In genomic region chr7:40122100-40122939, GRCh38 we compare ENCODE assay signal across 8 cellular contexts. TPM values are rescaled to one million over a fixed set of nuclear protein-coding genes. Genes with fewer than 3 reads are reported as not detected.
DNase-seq lines count a peak whose midpoint lies in the region; ATAC-seq, FAIRE-seq and TF ChIP-seq lines count a peak whose summit lies in the region.
"Not testable (repeated sequence)": the region's sequence is repeated elsewhere in the genome, so short reads cannot be mapped to it uniquely, and the experiment has no call there.
"Had no signal": no experiment of that assay in that cellular context is flagged by ENCODE, and none has a peak within 500 bp of the region (broad histone marks: within the 10 kb centered on the region; RNA-seq: fewer than 3 reads in every experiment).

No MANE protein-coding gene starts in this region.

- not testable (repeated sequence) for H3K4me3 ChIP-seq in HepG2 (replicated peaks in 1 of 3; ENCODE audit: insufficient read depth in 1 of 3, low read depth in 2 of 3, low read length in 3 of 3); small intestine (ENCODE audit: low read depth in 1 of 2, low read length in 2 of 2)
- H3K4me3 ChIP-seq in liver (ENCODE audit: low read depth in 1 of 3, low read length in 3 of 3) (peak overlapping the region in 2 of 3 donors; percentile 19 to 41), right lobe of liver (peak overlapping the region in 2 of 3 donors; percentile 20 to 22)

- FAIRE-seq in HepG2 (lab: Jason Lieb, UNC); small intestine (lab: Jason Lieb, UNC): not testable (repeated sequence)

- POLR2A ChIA-PET in HepG2 (lab: Yijun Ruan, JAX): not testable (repeated sequence)

- not testable (repeated sequence) for H3K27ac ChIP-seq in HepG2 (ENCODE audit: extremely low read length, insufficient read depth, low read length); small intestine (ENCODE audit: low read depth in 1 of 2, low read length in 1 of 2)
- H3K27ac ChIP-seq in liver (ENCODE audit: low read depth in 1 of 2, low read length in 2 of 2): peak overlapping the region; percentile 76 to 77
- peak overlapping the region; percentile 68 to 93 (median 92) for H3K27ac ChIP-seq in right lobe of liver

- not testable (repeated sequence) for TF ChIP-seq POLR2A in HepG2 (IDR thresholded peaks at IDR 0.05; ENCODE audit: insufficient read depth in 1 of 2, low read depth in 2 of 2, low read length in 2 of 2); right lobe of liver (IDR thresholded peaks at IDR 0.05)

- not testable (repeated sequence) for H3K9me3 Mint-ChIP-seq in activated naive CD4-positive, alpha-beta T cell treated with anti-CD3 and anti-CD28 coated beads, Interleukin-2, amount 50 U/mL, for 24 hours

- not testable (repeated sequence) for H3K36me3 Mint-ChIP-seq in activated naive CD4-positive, alpha-beta T cell treated with anti-CD3 and anti-CD28 coated beads, Interleukin-2, amount 50 U/mL, for 24 hours

- not testable (repeated sequence) for H3K27me3 ChIP-seq in HepG2 (ENCODE audit: control insufficient read depth in 1 of 2, insufficient read depth in 2 of 2, low read length in 2 of 2); liver (ENCODE audit: control insufficient read depth in 4 of 4, insufficient read depth in 4 of 4, low read length in 3 of 4); right lobe of liver; small intestine (ENCODE audit: control insufficient read depth in 2 of 2, insufficient read depth in 2 of 2, low read length in 2 of 2)

- not testable (repeated sequence) for H3K4me2 ChIP-seq in HepG2 (ENCODE audit: low read depth, low read length)

- in situ Hi-C loops in HepG2 (cut with HindIII; ENCODE audit: extremely low pct_ligation_motif_present, low pct_unique_long_range_greater_than_20kb): not testable (repeated sequence)

- not testable (repeated sequence) for H3K9ac ChIP-seq in HepG2 (ENCODE audit: insufficient read depth, low read depth, low read length)
- peak overlapping the region in 1 of 2 donors; percentile 27 for H3K9ac ChIP-seq in liver (ENCODE audit: low read depth in 1 of 2, low read length in 2 of 2)

- H3K4me3 Mint-ChIP-seq in activated naive CD4-positive, alpha-beta T cell treated with anti-CD3 and anti-CD28 coated beads, Interleukin-2, amount 50 U/mL, for 24 hours: not testable (repeated sequence)

- H3K36me3 ChIP-seq in HepG2 (replicated peaks in 1 of 2; ENCODE audit: control insufficient read depth in 1 of 2, insufficient read depth in 2 of 2, low read length in 2 of 2); liver (ENCODE audit: control insufficient read depth in 4 of 4, insufficient read depth in 3 of 4, low read depth in 1 of 4, low read length in 3 of 4); right lobe of liver; small intestine (ENCODE audit: control insufficient read depth in 2 of 2, insufficient read depth in 2 of 2, low read length in 2 of 2): not testable (repeated sequence)

- intact Hi-C loops in HepG2 (cut with micrococcal nuclease; ENCODE audit: unreplicated experiment); right lobe of liver (cut with DNase I): not testable (repeated sequence)

- peak overlapping the region; percentile 35 for H3K27ac Mint-ChIP-seq in activated naive CD4-positive, alpha-beta T cell treated with anti-CD3 and anti-CD28 coated beads, Interleukin-2, amount 50 U/mL, for 24 hours

- CTCF ChIA-PET in HepG2 (lab: Yijun Ruan, JAX; ENCODE audit: low intra/inter-chr PET ratio, low total read pairs): not testable (repeated sequence)

- not testable (repeated sequence) for H3K27me3 Mint-ChIP-seq in activated naive CD4-positive, alpha-beta T cell treated with anti-CD3 and anti-CD28 coated beads, Interleukin-2, amount 50 U/mL, for 24 hours

- H3K79me2 ChIP-seq in HepG2 (ENCODE audit: insufficient read depth, low read length): not testable (repeated sequence)

- not testable (repeated sequence) for BruUV-seq in HepG2 (replicated peaks; lab: Mats Ljungman, UMichigan)

- not testable (repeated sequence) for H3K9me3 ChIP-seq in HepG2 (ENCODE audit: low read length); liver (ENCODE audit: control insufficient read depth in 4 of 4, low read length in 3 of 4); right lobe of liver; small intestine (ENCODE audit: control insufficient read depth, low read depth)

- H3K4me1 ChIP-seq in HepG2 (ENCODE audit: insufficient read depth, low read length) (peaks cover 16% of the 10 kb centered on the region), liver (ENCODE audit: control insufficient read depth in 4 of 4, insufficient read depth in 4 of 4, low read length in 3 of 4) (peaks cover 0 to 24% (median 7%) of the 10 kb centered on the region in 4 donors), right lobe of liver (peaks cover 0 to 29% (median 0%) of the 10 kb centered on the region in 4 donors)
- H3K4me1 ChIP-seq in small intestine (ENCODE audit: control insufficient read depth in 2 of 2, insufficient read depth in 1 of 2, low read depth in 1 of 2, low read length in 1 of 2): not testable (repeated sequence)

- ATAC-seq in left lobe of liver (peak; percentile 81), right lobe of liver (peak; percentile 82 to 85 (median 82))
- not testable (repeated sequence) for ATAC-seq in HepG2

- not testable (repeated sequence) for H3K4me1 Mint-ChIP-seq in activated naive CD4-positive, alpha-beta T cell treated with anti-CD3 and anti-CD28 coated beads, Interleukin-2, amount 50 U/mL, for 24 hours

- WGBS in HepG2 (ENCODE audit: low lambda C conversion rate): 85% methylated on average over 14 of the region's 14 CpGs
- WGBS in liver: 40% methylated on average over 14 of the region's 14 CpGs
- 32% methylated on average over 14 of the region's 14 CpGs for WGBS in right lobe of liver (ENCODE audit: insufficient coverage, low coverage, low lambda C conversion rate, missing lambda C conversion rate)
- 71 to 84% (median 81%) methylated on average over 14 of the region's 14 CpGs for WGBS in small intestine, 3 donors

- not testable (repeated sequence) for TF ChIP-seq EP300 in HepG2 (IDR thresholded peaks at IDR 0.05; ENCODE audit: low read depth in 2 of 2, low read length in 2 of 2); HepG2 (CRISPR knock-in tag; IDR thresholded peaks at IDR 0.05; ENCODE audit: borderline replicate concordance)

- DNase-seq in left lobe of liver (ENCODE audit: low spot score) (peak; percentile 63), right lobe of liver (peak in 1 of 3 donors; percentile 58), small intestine (peak; percentile 8)
- not testable (repeated sequence) for DNase-seq in HepG2 (ENCODE audit: low spot score)

- not testable (repeated sequence) for TF ChIP-seq CTCF in HepG2 (CRISPR knock-in tag; IDR thresholded peaks at IDR 0.05); liver (IDR thresholded peaks at IDR 0.05; ENCODE audit: low read depth, low read length, missing input control); right lobe of liver (IDR thresholded peaks at IDR 0.05)

- not testable (repeated sequence) for TF ChIP-seq RAD21 in HepG2 (CRISPR knock-in tag; IDR thresholded peaks at IDR 0.05); liver (IDR thresholded peaks at IDR 0.05)

- H2AFZ ChIP-seq in HepG2 (ENCODE audit: low read length): not testable (repeated sequence)

- H4K20me1 ChIP-seq in HepG2 (ENCODE audit: insufficient read depth, low read length): not testable (repeated sequence)

RNA-seq across cellular contexts. Expression of gene MPLKIP, which starts 12.1 kb away (rescaled TPM):
- total RNA-seq in left lobe of liver: 39.3 TPM
- total RNA-seq in HepG2 (2016; rRNA removed; fragmentation: Illumina TruSeq; extraction: Trizol): 45.7 and 66.9 TPM in 2 replicates
- 21.7 and 22.6 TPM in 2 replicates for total RNA-seq in HepG2 (2016; cell fraction: cytosol; rRNA removed; fragmentation: Illumina TruSeq; extraction: Trizol; ENCODE audit: low read depth)
- total RNA-seq in HepG2 (2016; cell fraction: insoluble cytoplasmic fraction; rRNA removed; fragmentation: Illumina TruSeq; extraction: Trizol): 46.3 and 71.1 TPM in 2 replicates
- 23.7 and 24.4 TPM in 2 replicates for total RNA-seq in HepG2 (2016; cell fraction: membrane; rRNA removed; fragmentation: Illumina TruSeq; extraction: Trizol)
- 24.6 and 25.6 TPM in 2 replicates for total RNA-seq in HepG2 (2016; cell fraction: nucleus; rRNA removed; fragmentation: Illumina TruSeq; extraction: Trizol)
- 38.2 and 40.1 TPM in 2 replicates for polyA plus RNA-seq in HepG2 (2011; rRNA removed)
- 49.9 and 73.9 TPM in 2 replicates for polyA plus RNA-seq in HepG2 (2011; cell fraction: cytosol; rRNA removed)
- 17.1 and 18.1 TPM in 2 replicates for polyA plus RNA-seq in HepG2 (2011; cell fraction: nucleus; rRNA removed)
- polyA plus RNA-seq in HepG2 (2012): 49.0 and 60.4 TPM in 2 replicates
- 33.5 and 39.5 TPM in 2 replicates for polyA plus RNA-seq in HepG2 (2016; cell fraction: cytosol; fragmentation: Illumina TruSeq; extraction: Trizol; ENCODE audit: low read depth)
- polyA plus RNA-seq in HepG2 (2016; cell fraction: insoluble cytoplasmic fraction; fragmentation: Illumina TruSeq; extraction: Trizol; ENCODE audit: low read depth): 120 and 138 TPM in 2 replicates
- 33.4 and 35.3 TPM in 2 replicates for polyA plus RNA-seq in HepG2 (2016; cell fraction: membrane; fragmentation: Illumina TruSeq; extraction: Trizol; ENCODE audit: low read depth)
- 50.0 and 60.7 TPM in 2 replicates for polyA plus RNA-seq in HepG2 (2016; cell fraction: nucleus; fragmentation: Illumina TruSeq; extraction: Trizol; ENCODE audit: insufficient read depth, low read depth)
- polyA minus RNA-seq in HepG2 (2011; rRNA and poly(A)+ RNA removed; ENCODE audit: low replicate concordance): 4.0 and 9.3 TPM in 2 replicates
- polyA minus RNA-seq in HepG2 (2011; cell fraction: cytosol; rRNA and poly(A)+ RNA removed): 14.3 and 14.7 TPM in 2 replicates
- polyA minus RNA-seq in HepG2 (2011; cell fraction: nucleus; rRNA and poly(A)+ RNA removed): 8.8 and 10.3 TPM in 2 replicates
- 10 to 100 TPM; 20.5 to 35.4 TPM for total RNA-seq in liver
- 10 to 100 TPM; 27.9 to 45.0 TPM for polyA plus RNA-seq in liver
- 10 to 100 TPM; 18.4 to 59.9 (median 38.9) TPM for total RNA-seq in right lobe of liver
- 10 to 100 TPM; 36.2 to 52.1 (median 46.9) TPM for polyA plus RNA-seq in small intestine

RNA-seq across cellular contexts. Expression of gene SUGCT, which starts 12.5 kb away (rescaled TPM):
- total RNA-seq in left lobe of liver (14.3 TPM), HepG2 (2016; rRNA removed; fragmentation: Illumina TruSeq; extraction: Trizol) (22.2 and 23.6 TPM in 2 replicates), liver (10 to 100 TPM in 1 of 2 donors, 1 to 10 TPM in 1; 6.2 to 11.0 TPM), right lobe of liver (10 to 100 TPM; 10.1 to 21.0 (median 14.2) TPM)
- total RNA-seq in HepG2 (2016; cell fraction: cytosol; rRNA removed; fragmentation: Illumina TruSeq; extraction: Trizol; ENCODE audit: low read depth): 5.1 and 5.8 TPM in 2 replicates
- total RNA-seq in HepG2 (2016; cell fraction: insoluble cytoplasmic fraction; rRNA removed; fragmentation: Illumina TruSeq; extraction: Trizol): 24.7 and 27.2 TPM in 2 replicates
- 6.1 and 7.0 TPM in 2 replicates for total RNA-seq in HepG2 (2016; cell fraction: membrane; rRNA removed; fragmentation: Illumina TruSeq; extraction: Trizol)
- total RNA-seq in HepG2 (2016; cell fraction: nucleus; rRNA removed; fragmentation: Illumina TruSeq; extraction: Trizol): 25.6 and 32.2 TPM in 2 replicates
- polyA plus RNA-seq in HepG2 (2011; rRNA removed) (8.7 and 10.1 TPM in 2 replicates), liver (10 to 100 TPM in 1 of 2 donors, 1 to 10 TPM in 1; 8.8 to 11.9 TPM), small intestine (1 to 10 TPM in 2 of 3 donors, under 1 TPM in 1; 0.54 to 3.6 (median 1.4) TPM)
- polyA plus RNA-seq in HepG2 (2011; cell fraction: cytosol; rRNA removed): 6.7 and 7.3 TPM in 2 replicates
- polyA plus RNA-seq in HepG2 (2011; cell fraction: nucleus; rRNA removed): 3.8 TPM in 2 replicates
- 10.0 and 13.8 TPM in 2 replicates for polyA plus RNA-seq in HepG2 (2012)
- 3.3 and 3.9 TPM in 2 replicates for polyA plus RNA-seq in HepG2 (2016; cell fraction: cytosol; fragmentation: Illumina TruSeq; extraction: Trizol; ENCODE audit: low read depth)
- 20.0 and 24.7 TPM in 2 replicates for polyA plus RNA-seq in HepG2 (2016; cell fraction: insoluble cytoplasmic fraction; fragmentation: Illumina TruSeq; extraction: Trizol; ENCODE audit: low read depth)
- 5.1 and 5.6 TPM in 2 replicates for polyA plus RNA-seq in HepG2 (2016; cell fraction: membrane; fragmentation: Illumina TruSeq; extraction: Trizol; ENCODE audit: low read depth)
- polyA plus RNA-seq in HepG2 (2016; cell fraction: nucleus; fragmentation: Illumina TruSeq; extraction: Trizol; ENCODE audit: insufficient read depth, low read depth): 12.5 and 13.2 TPM in 2 replicates
- 0.09 and 6.1 TPM in 2 replicates for polyA minus RNA-seq in HepG2 (2011; rRNA and poly(A)+ RNA removed; ENCODE audit: low replicate concordance)
- polyA minus RNA-seq in HepG2 (2011; cell fraction: cytosol; rRNA and poly(A)+ RNA removed): 3.9 and 4.1 TPM in 2 replicates
- 43.1 and 46.1 TPM in 2 replicates for polyA minus RNA-seq in HepG2 (2011; cell fraction: nucleus; rRNA and poly(A)+ RNA removed)
- total RNA-seq: CD4-positive, CD25-positive, alpha-beta regulatory T cell had no signal
- polyA plus RNA-seq: CD14-positive monocyte had no signal
